In the genomic region with DNA sequence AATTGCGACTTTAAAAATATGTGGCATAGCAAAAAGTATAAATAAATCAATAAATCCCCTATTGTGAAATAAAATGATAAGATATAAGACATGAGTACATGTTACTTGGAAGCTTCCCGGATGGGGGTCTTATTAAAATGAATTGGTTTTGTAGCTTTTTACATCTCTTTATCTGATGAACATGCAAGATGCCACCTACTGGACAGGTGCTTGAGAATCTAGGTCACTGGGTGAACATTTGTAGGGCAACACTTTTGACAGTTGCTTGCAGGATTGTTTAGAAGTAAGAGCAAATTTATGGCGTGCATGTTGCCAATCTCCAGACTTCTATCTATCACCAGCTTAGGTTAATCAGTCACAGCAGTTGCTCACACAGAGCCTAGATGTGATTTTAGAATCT, we compare ENCODE assay signal across 29 cellular contexts.
DNase-seq lines count a peak whose midpoint lies in the region; ATAC-seq, FAIRE-seq and TF ChIP-seq lines count a peak whose summit lies in the region.
"Had no signal": no experiment of that assay in that cellular context is flagged by ENCODE, and none has a peak within 500 bp of the region (broad histone marks: within the 10 kb centered on the region; RNA-seq: fewer than 3 reads in every experiment).

No MANE protein-coding gene starts in this region.

- no peak overlapping the region for H3K9ac ChIP-seq in PC-3 (ENCODE audit: low read length)
- H3K9ac ChIP-seq: BLaER1 treated with 17β-estradiol and CSF1 and Interleukin-3, amounts not matched to agents 10 nM and 100 nM; SK-N-SH had no signal

- no peaks in the 10 kb centered on the region for H3K4me1 Mint-ChIP-seq in stimulated activated effector memory CD8-positive, alpha-beta T cell treated with anti-CD3 and anti-CD28 coated beads, Interleukin-12 subunit alpha, Interleukin-12 subunit beta, amount 100 ng/mL, for 72 hours
- H3K4me1 Mint-ChIP-seq: immature natural killer cell, natural killer cell had no signal

- H3K9me3 ChIP-seq in A549 = no peaks in the 10 kb centered on the region
- no peaks in the 10 kb centered on the region for H3K9me3 ChIP-seq in PC-3 (ENCODE audit: low read length)
- H3K9me3 ChIP-seq: BLaER1 treated with 17β-estradiol and CSF1 and Interleukin-3, amounts not matched to agents 10 nM and 100 nM; pancreas; right atrium auricular region; SK-N-SH had no signal

- no peak for TF ChIP-seq POLR2A in A549 (IDR thresholded peaks at IDR 0.05; ENCODE audit: low read length)

- H3F3A ChIP-seq in PC-3 (ENCODE audit: low read length, unreplicated experiment) = no peaks in the 10 kb centered on the region

- H4K20me1 ChIP-seq in PC-3 (ENCODE audit: low read length) = no peaks in the 10 kb centered on the region
- H4K20me1 ChIP-seq: BLaER1 treated with 17β-estradiol and CSF1 and Interleukin-3, amounts not matched to agents 10 nM and 100 nM had no signal

- no peaks in the 10 kb centered on the region for H3K9me3 Mint-ChIP-seq in stimulated activated effector memory CD8-positive, alpha-beta T cell treated with anti-CD3 and anti-CD28 coated beads, Interleukin-12 subunit alpha, Interleukin-12 subunit beta, amount 100 ng/mL, for 72 hours
- H3K9me3 Mint-ChIP-seq: activated naive CD4-positive, alpha-beta T cell treated with anti-CD3 and anti-CD28 coated beads, Interleukin-2, amount 50 U/mL, for 72 hours; immature natural killer cell; natural killer cell; T-helper 2 cell treated with Interferon-gamma antibody and Interleukin-4, amounts not matched to agents 5 μg/mL and 100 μg/mL, for 36 hours; type B pancreatic cell had no signal

- H3K79me2 ChIP-seq in PC-3 (ENCODE audit: low read length) = no peaks in the 10 kb centered on the region

- peak in 1 of 2 experiments; percentile 9; a peak in 1 of 5 replicates for TF ChIP-seq RAD21 in A549 (conservative IDR thresholded peaks at IDR 0.05 in 1 of 2, IDR thresholded peaks at IDR 0.05 in 1 of 2)

- H3K9me2 ChIP-seq in PC-3 (replicated peaks; ENCODE audit: low read length) = no peaks in the 10 kb centered on the region
- H3K9me2 ChIP-seq: SK-N-SH had no signal

- ATAC-seq in A549 (no peak), PC-3 (no peak), HG03457 (IDR thresholded peaks at IDR 0.05; ENCODE audit: unreplicated experiment) (no peak), Right ventricle myocardium superior (ENCODE audit: poor library complexity) (no peak)
- ATAC-seq in stimulated activated effector memory CD8-positive, alpha-beta T cell treated with anti-CD3 and anti-CD28 coated beads, Interleukin-12 subunit alpha, Interleukin-12 subunit beta, amount 100 ng/mL, for 72 hours = no peak
- ATAC-seq: activated naive CD4-positive, alpha-beta T cell treated with anti-CD3 and anti-CD28 coated beads, Interleukin-2, amount 50 U/mL, for 72 hours; K562; left ventricle myocardium superior; natural killer cell; pancreas had no signal

- intact Hi-C loops in PC-3 (cut with micrococcal nuclease) = loop anchor here (5.0 to 10.0 kb wide), 3 partner anchors 222 to 905 kb away; no protein-coding TSS in a partner anchor
- intact Hi-C loops in Right ventricle myocardium superior (cut with DNase I) = no loop called here
- intact Hi-C loops in head of caudate nucleus (cut with DNase I) = no loop called here

- H3K27me3 ChIP-seq in PC-3 (ENCODE audit: low read length) = no peaks in the 10 kb centered on the region
- H3K27me3 ChIP-seq: BLaER1 treated with 17β-estradiol and CSF1 and Interleukin-3, amounts not matched to agents 10 nM and 100 nM; pancreas; right atrium auricular region had no signal

- no peak for FAIRE-seq in A549 (lab: Jason Lieb, UNC)
- FAIRE-seq: K562, pancreas had no signal

- no peak for TF ChIP-seq EP300 in A549 (IDR thresholded peaks at IDR 0.05)

- H3K4me1 ChIP-seq in A549 = no peaks in the 10 kb centered on the region
- no peaks in the 10 kb centered on the region for H3K4me1 ChIP-seq in PC-3 (ENCODE audit: insufficient read depth, low read length)
- H3K4me1 ChIP-seq: BLaER1 treated with 17β-estradiol and CSF1 and Interleukin-3, amounts not matched to agents 10 nM and 100 nM; pancreas; right atrium auricular region had no signal

- peak; percentile 9; the same call in 1 of the 3 replicates for TF ChIP-seq CTCF in A549 (IDR thresholded peaks at IDR 0.05)
- TF ChIP-seq CTCF in GM12873 (IDR thresholded peaks at IDR 0.05; ENCODE audit: insufficient read depth, low read depth, low read length, missing control alignments) = peak; percentile 10
- TF ChIP-seq CTCF in PC-3 (conservative IDR thresholded peaks at IDR 0.05; ENCODE audit: low read depth, low read length) = peak; percentile 46
- peak; percentile 49 for TF ChIP-seq CTCF in epithelial cell of proximal tubule (conservative IDR thresholded peaks at IDR 0.05; ENCODE audit: low read depth, low read length)

- no peaks in the 10 kb centered on the region for H3K36me3 Mint-ChIP-seq in stimulated activated effector memory CD8-positive, alpha-beta T cell treated with anti-CD3 and anti-CD28 coated beads, Interleukin-12 subunit alpha, Interleukin-12 subunit beta, amount 100 ng/mL, for 72 hours
- H3K36me3 Mint-ChIP-seq: activated naive CD4-positive, alpha-beta T cell treated with anti-CD3 and anti-CD28 coated beads, Interleukin-2, amount 50 U/mL, for 72 hours; immature natural killer cell; natural killer cell; type B pancreatic cell had no signal

- BruUV-seq in PC-3 (replicated peaks; lab: Mats Ljungman, UMichigan) = no TSS peak

- no peak overlapping the region for H3K4me2 ChIP-seq in A549
- no peak overlapping the region for H3K4me2 ChIP-seq in PC-3 (ENCODE audit: low read length)
- H3K4me2 ChIP-seq: BLaER1 treated with 17β-estradiol and CSF1 and Interleukin-3, amounts not matched to agents 10 nM and 100 nM; SK-N-SH had no signal

- no peak overlapping the region for H3K4me3 ChIP-seq in A549
- no peak overlapping the region for H3K4me3 ChIP-seq in PC-3 (ENCODE audit: low read length)
- no peak overlapping the region for H3K4me3 ChIP-seq in epithelial cell of proximal tubule (ENCODE audit: low read depth, low read length)
- H3K4me3 ChIP-seq: BLaER1 treated with 17β-estradiol and CSF1 and Interleukin-3, amounts not matched to agents 10 nM and 100 nM; K562; pancreas; right atrium auricular region had no signal

- 7% methylated on average over 3 of the region's 3 CpGs for WGBS in A549 (ENCODE audit: missing lambda C conversion rate)

- POLR2A ChIA-PET in A549 (lab: Yijun Ruan, JAX) (no interaction called here), PC-3 (lab: Charles Lee; ENCODE audit: unreplicated experiment) (no interaction called here)

- no peak overlapping the region for H3K4me3 Mint-ChIP-seq in stimulated activated effector memory CD8-positive, alpha-beta T cell treated with anti-CD3 and anti-CD28 coated beads, Interleukin-12 subunit alpha, Interleukin-12 subunit beta, amount 100 ng/mL, for 72 hours
- H3K4me3 Mint-ChIP-seq: immature natural killer cell; natural killer cell; T-helper 2 cell treated with Interferon-gamma antibody and Interleukin-4, amounts not matched to agents 5 μg/mL and 100 μg/mL, for 36 hours; type B pancreatic cell had no signal

- CTCF ChIA-PET in A549 (lab: Yijun Ruan, JAX) = interaction anchor here (1.3 to 1.5 kb wide), 2 partner anchors 11 to 632 kb away, joined by 3 to 6 read pairs; no protein-coding TSS in a partner anchor
- CTCF ChIA-PET in PC-3 (lab: Charles Lee) = no interaction called here

- H3K36me3 ChIP-seq in PC-3 (ENCODE audit: low read depth, low read length) = no peaks in the 10 kb centered on the region
- H3K36me3 ChIP-seq: BLaER1 treated with 17β-estradiol and CSF1 and Interleukin-3, amounts not matched to agents 10 nM and 100 nM; pancreas; right atrium auricular region had no signal

- no peak overlapping the region for H2AFZ ChIP-seq in PC-3 (ENCODE audit: low read length)

- DNase-seq in A549 (ENCODE audit: low read depth in 1 of 2, low spot score in 1 of 2) = peak in 1 of 2 experiments; percentile 5
- DNase-seq in PC-3 = peak; percentile 7
- no peak for DNase-seq in epithelial cell of proximal tubule (ENCODE audit: low read depth)
- DNase-seq in Right ventricle myocardium superior = no peak
- no peak for DNase-seq in stimulated activated effector memory CD8-positive, alpha-beta T cell treated with anti-CD3 and anti-CD28 coated beads, Interleukin-12 subunit alpha, Interleukin-12 subunit beta, amount 100 ng/mL, for 72 hours (ENCODE audit: low spot score in 2 of 2)
- DNase-seq in head of caudate nucleus = no peak
- DNase-seq: ACHN; activated CD4-positive, alpha-beta T cell treated with anti-CD3 and anti-CD28 coated beads, Interleukin-2, amount 50 U/mL, for 1 hour; aorta; GOT3; immature natural killer cell; left ventricle myocardium superior; midbrain; MV-4-11; natural killer cell; NCI-H1694; NCI-H2227 treated with DMSO at 0.1 percent for 48 hours; NCI-H82; pancreas; SK-N-SH had no signal

- no peak overlapping the region for H3K27ac Mint-ChIP-seq in stimulated activated effector memory CD8-positive, alpha-beta T cell treated with anti-CD3 and anti-CD28 coated beads, Interleukin-12 subunit alpha, Interleukin-12 subunit beta, amount 100 ng/mL, for 72 hours
- H3K27ac Mint-ChIP-seq: activated naive CD4-positive, alpha-beta T cell treated with anti-CD3 and anti-CD28 coated beads, Interleukin-2, amount 50 U/mL, for 72 hours; immature natural killer cell; natural killer cell; T-helper 2 cell treated with Interferon-gamma antibody and Interleukin-4, amounts not matched to agents 5 μg/mL and 100 μg/mL, for 36 hours; type B pancreatic cell had no signal

- no peak overlapping the region for H3K27ac ChIP-seq in A549
- H3K27ac ChIP-seq in PC-3 (ENCODE audit: low read length) = no peak overlapping the region
- H3K27ac ChIP-seq: BLaER1 treated with 17β-estradiol and CSF1 and Interleukin-3, amounts not matched to agents 10 nM and 100 nM; epithelial cell of prostate; pancreas; right atrium auricular region had no signal

TF ChIP-seq in A549, 52 proteins besides CTCF, POLR2A, EP300 and RAD21 (continues in another document):
- TF ChIP-seq, protein P1, sequence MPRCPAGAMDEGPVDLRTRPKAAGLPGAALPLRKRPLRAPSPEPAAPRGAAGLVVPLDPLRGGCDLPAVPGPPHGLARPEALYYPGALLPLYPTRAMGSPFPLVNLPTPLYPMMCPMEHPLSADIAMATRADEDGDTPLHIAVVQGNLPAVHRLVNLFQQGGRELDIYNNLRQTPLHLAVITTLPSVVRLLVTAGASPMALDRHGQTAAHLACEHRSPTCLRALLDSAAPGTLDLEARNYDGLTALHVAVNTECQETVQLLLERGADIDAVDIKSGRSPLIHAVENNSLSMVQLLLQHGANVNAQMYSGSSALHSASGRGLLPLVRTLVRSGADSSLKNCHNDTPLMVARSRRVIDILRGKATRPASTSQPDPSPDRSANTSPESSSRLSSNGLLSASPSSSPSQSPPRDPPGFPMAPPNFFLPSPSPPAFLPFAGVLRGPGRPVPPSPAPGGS (IDR thresholded peaks at IDR 0.05) = no peak
- TF ChIP-seq CHD4 (IDR thresholded peaks at IDR 0.05; ENCODE audit: borderline replicate concordance) (no peak), POLR2AphosphoS2 (conservative IDR thresholded peaks at IDR 0.05; ENCODE audit: low read length) (no peak)
